In genomic region chr16:49837673-49838360, GRCh38 we compare ENCODE assay signal across 11 cellular contexts. TPM values are rescaled to one million over a fixed set of nuclear protein-coding genes. Genes with fewer than 3 reads are reported as not detected.
DNase-seq lines count a peak whose midpoint lies in the region; ATAC-seq lines count a peak whose summit lies in the region.
"Had no signal": no experiment of that assay in that cellular context is flagged by ENCODE, and none has a peak within 500 bp of the region (broad histone marks: within the 10 kb centered on the region; RNA-seq: fewer than 3 reads in every experiment).

No MANE protein-coding gene starts in this region.

- H3K27me3 ChIP-seq in HUES48 (ENCODE audit: control insufficient read depth, insufficient read depth, low read length) (no peaks in the 10 kb centered on the region), ectodermal cell (ENCODE audit: control insufficient read depth, insufficient read depth, low read length, poor library complexity, severe bottlenecking) (no peaks in the 10 kb centered on the region), skeletal muscle tissue (ENCODE audit: control insufficient read depth in 3 of 3, insufficient read depth in 3 of 3, low read length in 3 of 3) (no peaks in the 10 kb centered on the region)

- H3K4me3 ChIP-seq in HUES48 (ENCODE audit: low read depth, low read length) (peak overlapping the region; percentile 57; the same call in 1 of the 2 replicates), ectodermal cell (ENCODE audit: insufficient read depth, low read depth, low read length) (peak overlapping the region; percentile 26), skeletal muscle tissue (ENCODE audit: low read length in 3 of 3) (no peak overlapping the region)

- H3K9me3 ChIP-seq in HUES48 (ENCODE audit: control insufficient read depth, insufficient read depth, low read length): no peaks in the 10 kb centered on the region
- no peaks in the 10 kb centered on the region for H3K9me3 ChIP-seq in ectodermal cell (ENCODE audit: control insufficient read depth, low read length)
- H3K9me3 ChIP-seq in skeletal muscle tissue (ENCODE audit: control insufficient read depth in 3 of 3, low read length in 3 of 3): no peaks in the 10 kb centered on the region

- no peaks in the 10 kb centered on the region for H3K36me3 ChIP-seq in HUES48 (ENCODE audit: control insufficient read depth, insufficient read depth, low read length)
- no peaks in the 10 kb centered on the region for H3K36me3 ChIP-seq in ectodermal cell (ENCODE audit: control insufficient read depth, insufficient read depth, low read length)
- no peaks in the 10 kb centered on the region for H3K36me3 ChIP-seq in skeletal muscle tissue (ENCODE audit: control insufficient read depth in 3 of 3, insufficient read depth in 3 of 3, low read length in 3 of 3)

- DNase-seq in left lobe of liver (ENCODE audit: low spot score): no peak
- no peak for DNase-seq in Ammon's horn (ENCODE audit: low spot score)
- DNase-seq in HT-29 (ENCODE audit: low spot score): no peak
- DNase-seq: activated T-cell treated with anti-CD3 and anti-CD28 coated beads, Interleukin-2, amount 50 U/mL, for 24 hours; naive B cell; NCI-H510A treated with DMSO at 0.1 percent for 48 hours had no signal

- peaks cover 66% of the 10 kb centered on the region for H3K4me1 ChIP-seq in HUES48 (ENCODE audit: control insufficient read depth, insufficient read depth, low read length)
- H3K4me1 ChIP-seq in ectodermal cell (ENCODE audit: control insufficient read depth, insufficient read depth, low read length): peaks cover 69% of the 10 kb centered on the region
- H3K4me1 ChIP-seq in skeletal muscle tissue (ENCODE audit: control insufficient read depth in 3 of 3, insufficient read depth in 3 of 3, low read length in 3 of 3): peaks cover 70 to 85% (median 79%) of the 10 kb centered on the region in 3 donors

- peak; percentile 57 for ATAC-seq in left lobe of liver
- no peak for ATAC-seq in HG02642 (IDR thresholded peaks at IDR 0.05; ENCODE audit: poor library complexity, unreplicated experiment)
- ATAC-seq in HG02610 (IDR thresholded peaks at IDR 0.05; ENCODE audit: unreplicated experiment): no peak

- 76 to 78% methylated on average over 16 of the region's 16 CpGs for WGBS in ectodermal cell, 2 experiments

- H3K9ac ChIP-seq in HUES48 (ENCODE audit: low read depth, low read length): no peak overlapping the region
- peak overlapping the region in 1 of 3 donors; percentile 50 for H3K9ac ChIP-seq in skeletal muscle tissue (ENCODE audit: low read depth in 1 of 3, low read length in 3 of 3)

- H3K27ac ChIP-seq in HUES48 (ENCODE audit: low read depth, low read length) (peak overlapping the region; percentile 63), ectodermal cell (ENCODE audit: insufficient read depth, low read depth, low read length, poor library complexity, severe bottlenecking) (no peak overlapping the region), skeletal muscle tissue (ENCODE audit: low read depth, low read length) (peak overlapping the region; percentile 92)

RNA-seq across cellular contexts. Expression of gene ZNF423, which starts 18.1 kb away (rescaled TPM):
- 86.8 TPM for polyA plus RNA-seq in ectodermal cell (2013, experiment 1 of 4)
- polyA plus RNA-seq in ectodermal cell (2013, experiment 2 of 4): 75.8 TPM
- 49.6 TPM for polyA plus RNA-seq in ectodermal cell (2013, experiment 3 of 4)
- polyA plus RNA-seq in ectodermal cell (2013, experiment 4 of 4): 50.4 TPM
- total RNA-seq in left lobe of liver: 2.0 TPM
- total RNA-seq in skeletal muscle tissue: 16.7 TPM
- total RNA-seq in HT-29 (2014; rRNA removed; shearing (Covaris generic)): not detected in 2 replicates

Comparison
In these comparisons a context has a peak if more than half of its experiments do, and no peak if none do; other contexts are left out.
1. H3K4me3 ChIP-seq: peak in HUES48 (single experiment) and ectodermal cell (single experiment); none in skeletal muscle tissue (0 of 3).